In the genomic region with DNA sequence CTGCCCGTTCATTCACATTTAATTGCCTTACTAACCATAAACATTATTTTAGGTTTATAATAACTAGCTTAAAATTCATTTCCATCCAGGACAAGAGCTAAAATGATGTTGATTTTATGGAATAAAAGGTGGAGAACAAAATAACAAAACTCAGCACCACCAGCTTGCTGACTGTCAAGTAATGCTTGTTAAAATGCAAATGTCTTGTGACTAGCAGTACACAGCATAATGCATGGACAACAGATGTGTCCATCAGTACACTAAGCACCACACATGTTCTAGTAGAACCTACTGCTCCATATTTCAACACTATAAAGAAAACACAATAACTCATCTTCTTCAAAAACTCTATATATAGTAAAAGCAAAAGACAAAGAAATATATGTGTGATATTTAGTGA, we compare ENCODE assay signal across 16 cellular contexts.
"Had no signal": no experiment of that assay in that cellular context is flagged by ENCODE, and none has a peak within 500 bp of the region (broad histone marks: within the 10 kb centered on the region; RNA-seq: fewer than 3 reads in every experiment).

No MANE protein-coding gene starts in this region.

- H3K27me3 ChIP-seq: esophagus squamous epithelium, neutrophil, stomach, transverse colon had no signal

- H3K27me3 Mint-ChIP-seq: effector memory CD8-positive, alpha-beta T cell; naive thymus-derived CD8-positive, alpha-beta T cell had no signal

- H3K4me3 Mint-ChIP-seq: effector memory CD8-positive, alpha-beta T cell; naive thymus-derived CD8-positive, alpha-beta T cell had no signal

- H3K27ac Mint-ChIP-seq: effector memory CD8-positive, alpha-beta T cell; naive thymus-derived CD8-positive, alpha-beta T cell had no signal

- DNase-seq: effector memory CD8-positive, alpha-beta T cell; esophagus squamous epithelium; islet precursor cell; mammary epithelial cell; mucosa of descending colon; naive thymus-derived CD8-positive, alpha-beta T cell; posterior cingulate gyrus; stimulated activated CD4-positive, alpha-beta T cell treated with anti-CD3 and anti-CD28 coated beads, Interleukin-2, amount 100 ng/mL, for 24 hours; stimulated activated naive CD4-positive, alpha-beta T cell; stomach; substantia nigra; transverse colon had no signal

- ATAC-seq: effector memory CD8-positive, alpha-beta T cell; left lobe of liver; mucosa of descending colon; naive thymus-derived CD8-positive, alpha-beta T cell; sciatic nerve had no signal

- H3K9me3 Mint-ChIP-seq: effector memory CD8-positive, alpha-beta T cell; naive thymus-derived CD8-positive, alpha-beta T cell had no signal

- H3K27ac ChIP-seq: neutrophil, thoracic aorta, transverse colon had no signal

- H3K4me3 ChIP-seq: esophagus squamous epithelium, mucosa of descending colon, stomach, thoracic aorta, transverse colon had no signal
